Comparison of ENCODE assay signal across 11 cellular contexts in the genomic region with DNA sequence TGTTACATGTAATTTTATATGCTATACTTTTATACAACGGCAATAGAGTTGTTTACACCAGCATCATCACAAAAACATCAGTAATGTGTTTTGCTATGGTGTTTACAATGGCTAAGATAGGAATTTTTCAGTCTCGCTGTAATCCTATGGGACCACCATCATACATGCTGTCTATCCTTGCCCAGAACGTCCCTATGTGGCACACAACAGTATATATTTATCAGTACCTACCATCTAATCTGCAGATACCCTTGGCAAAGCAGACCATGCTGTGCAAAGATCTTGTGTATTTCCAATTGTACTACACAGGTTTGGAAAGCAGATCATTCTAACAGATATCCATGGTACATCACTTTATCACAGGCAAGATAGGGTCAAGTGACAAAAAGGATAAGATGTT.
"Had no signal": no experiment of that assay in that cellular context is flagged by ENCODE, and none has a peak within 500 bp of the region (broad histone marks: within the 10 kb centered on the region; RNA-seq: fewer than 3 reads in every experiment).

No MANE protein-coding gene starts in this region.

- FAIRE-seq: H1, H54 had no signal

- ATAC-seq: GM23338, HCT116 had no signal

- H3K4me1 Mint-ChIP-seq: GM23338, H9 had no signal

- H3K4me2 ChIP-seq: GM23338 had no signal

- H3K4me3 ChIP-seq: GM23248, GM23338, HAP-1 had no signal

- H3K9ac ChIP-seq: GM23248 had no signal

- H3K27ac Mint-ChIP-seq: GM23338, H9, HFFc6 had no signal

- H3K4me3 Mint-ChIP-seq: GM23338, H9, HFFc6 had no signal

- DNase-seq: GM23248, GOT3, H7, H9, HCEC 1CT, HFFc6 had no signal

- H3K9me3 Mint-ChIP-seq: GM23338, HFFc6 had no signal

- H3K4me1 ChIP-seq: HAP-1 had no signal

- H2AFZ ChIP-seq: GM23248, GM23338 had no signal

- H3K27ac ChIP-seq: GM23248 had no signal

- H3K9me3 ChIP-seq: HAP-1 had no signal
